1 cellular context compared by ENCODE assay signal in the genomic region with DNA sequence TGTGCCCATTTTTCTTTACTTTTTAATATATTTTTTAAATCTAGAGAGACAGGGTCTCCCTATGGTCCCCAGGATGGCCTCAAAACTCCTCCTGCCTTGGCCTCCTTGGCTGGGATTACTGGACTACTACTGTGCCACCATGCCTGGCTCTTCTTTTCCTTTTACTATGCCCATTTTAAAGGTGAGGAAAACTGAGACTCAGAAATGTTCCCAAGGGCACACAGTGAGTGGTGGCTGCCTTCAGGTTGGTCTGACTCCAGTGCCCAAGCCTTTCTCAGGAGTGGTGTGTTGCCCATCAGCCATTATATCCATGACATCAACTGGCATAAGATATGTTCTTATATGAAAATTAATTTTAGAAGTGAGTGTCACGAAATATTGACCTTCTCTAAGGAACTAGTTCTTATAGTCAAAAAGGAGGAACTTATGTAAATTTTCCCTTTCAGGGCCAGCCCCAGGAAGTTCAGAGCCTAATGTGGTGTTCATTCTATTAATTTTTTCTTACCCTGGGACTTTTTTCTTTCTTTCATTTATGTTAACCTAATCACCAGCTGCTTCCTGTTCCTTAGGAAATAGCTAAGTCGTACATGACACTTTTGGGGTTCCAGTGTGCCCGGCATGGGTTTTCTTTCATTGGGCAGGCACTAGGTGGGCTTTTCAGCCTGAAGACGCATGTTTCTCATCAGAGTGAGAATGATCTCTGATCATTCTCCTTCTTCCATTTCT.
TF ChIP-seq lines count a peak whose summit lies in the region.

No MANE protein-coding gene starts in this region.

TF ChIP-seq in H1, 55 proteins besides CTCF, POLR2A, EP300 and RAD21:
- TF ChIP-seq SAP30 (IDR thresholded peaks at IDR 0.05; ENCODE audit: insufficient read depth, insufficient replicate concordance, low read length) (no peak), GTF2F1 (IDR thresholded peaks at IDR 0.05; ENCODE audit: borderline replicate concordance, low read depth, low read length) (no peak), JUN (IDR thresholded peaks at IDR 0.05; ENCODE audit: low read depth, low read length) (no peak), CBX8 (IDR thresholded peaks at IDR 0.05; ENCODE audit: borderline replicate concordance, low read depth, low read length) (no peak), RBBP5 (IDR thresholded peaks at IDR 0.05; ENCODE audit: borderline replicate concordance, low read depth, low read length) (no peak), RFX5 (IDR thresholded peaks at IDR 0.05; ENCODE audit: borderline replicate concordance, low read depth, low read length) (no peak), ZNF274 (IDR thresholded peaks at IDR 0.05; ENCODE audit: borderline replicate concordance, extremely low read depth, low read length) (no peak), TEAD4 (IDR thresholded peaks at IDR 0.05; ENCODE audit: low read depth, low read length) (no peak), KDM1A (IDR thresholded peaks at IDR 0.05; ENCODE audit: borderline replicate concordance, low read length) (no peak), EGR1 (IDR thresholded peaks at IDR 0.05; ENCODE audit: borderline replicate concordance, low read depth, low read length) (no peak), HDAC2 (IDR thresholded peaks at IDR 0.05; ENCODE audit: borderline replicate concordance in 1 of 2, low read depth in 2 of 2, low read length in 2 of 2) (no peak), PHF8 (conservative IDR thresholded peaks at IDR 0.05; ENCODE audit: low read depth, low read length) (no peak), JUND (IDR thresholded peaks at IDR 0.05; ENCODE audit: low read length) (no peak), TAF1 (IDR thresholded peaks at IDR 0.05; ENCODE audit: low read depth, low read length) (no peak), SIN3A (conservative IDR thresholded peaks at IDR 0.05 in 1 of 2, IDR thresholded peaks at IDR 0.05 in 1 of 2; ENCODE audit: low read depth in 1 of 2, low read length in 2 of 2) (no peak), KDM5A (IDR thresholded peaks at IDR 0.05; ENCODE audit: low read length) (no peak), TCF12 (IDR thresholded peaks at IDR 0.05; ENCODE audit: low read depth, low read length) (no peak), EZH2 (IDR thresholded peaks at IDR 0.05; ENCODE audit: low read depth, low read length, severe bottlenecking) (no peak), GABPA (IDR thresholded peaks at IDR 0.05; ENCODE audit: borderline replicate concordance, insufficient read depth, low read length) (no peak)
